In the genomic region with DNA sequence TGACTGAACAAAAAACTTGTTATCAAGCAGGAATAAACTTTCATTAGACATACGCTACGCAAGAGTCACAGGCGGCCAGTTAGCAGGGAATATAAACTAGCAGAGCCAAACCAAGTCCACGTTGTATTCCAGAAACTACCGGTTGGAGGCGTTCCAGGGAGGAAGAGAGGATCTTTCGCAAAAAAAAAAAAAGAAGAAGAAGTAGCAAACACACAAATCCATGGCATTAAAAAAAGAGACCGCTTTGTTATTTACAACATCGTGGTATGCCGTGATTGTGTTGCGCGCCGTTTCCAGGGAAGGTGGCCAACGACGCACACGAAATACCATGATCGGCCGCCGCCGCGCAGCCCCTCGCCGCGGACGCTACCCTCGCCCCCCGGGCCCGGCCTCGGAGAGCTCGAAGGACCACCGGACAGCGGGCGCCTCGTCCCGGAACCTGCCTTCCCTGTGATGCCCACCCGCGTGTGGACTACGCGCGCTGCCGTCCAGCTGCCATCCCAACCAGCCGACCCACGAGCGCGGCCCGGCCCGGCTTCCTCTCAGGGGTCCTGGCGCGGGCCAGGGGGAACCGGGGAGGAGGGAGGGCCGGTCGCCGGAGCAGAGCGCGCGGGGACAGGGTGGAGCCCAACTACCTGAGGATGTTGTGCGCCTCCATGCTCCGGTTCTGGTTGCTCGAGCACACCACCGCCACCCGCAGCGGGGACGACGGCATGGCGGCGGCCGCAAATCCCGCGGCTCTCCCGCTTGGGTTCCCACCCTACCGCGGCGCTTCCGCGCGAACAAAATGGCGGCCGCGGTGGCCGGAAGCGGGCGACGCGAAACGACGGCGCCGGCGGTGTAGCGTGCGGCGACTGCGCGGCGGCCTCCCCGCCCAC, we compare ENCODE assay signal across 8 cellular contexts. TPM values are rescaled to one million over a fixed set of nuclear protein-coding genes. Genes with fewer than 3 reads are reported as not detected.
DNase-seq lines count a peak whose midpoint lies in the region; ATAC-seq, FAIRE-seq and TF ChIP-seq lines count a peak whose summit lies in the region.

No MANE protein-coding gene starts in this region.

- no peaks in the 10 kb centered on the region for H3K9me1 ChIP-seq in keratinocyte (ENCODE audit: control insufficient read depth, extremely low read depth, insufficient read depth, low read length)

- FAIRE-seq in bronchial epithelial cell (lab: Jason Lieb, UNC) (no peak), keratinocyte (lab: Jason Lieb, UNC) (peak; percentile 46)

- peak; percentile 31 for TF ChIP-seq CTCF in bronchial epithelial cell (IDR thresholded peaks at IDR 0.05; ENCODE audit: insufficient read depth, low read length, severe bottlenecking)
- peak in 2 of 3 experiments; percentile 17 to 23 for TF ChIP-seq CTCF in keratinocyte (optimal IDR thresholded peaks at IDR 0.05 in 1 of 3, IDR thresholded peaks at IDR 0.05 in 1 of 3, conservative IDR thresholded peaks at IDR 0.05 in 1 of 3; ENCODE audit: extremely low read depth in 1 of 3, insufficient read depth in 2 of 3, low read length in 3 of 3)

- dilution Hi-C loops in keratinocyte (cut with MboI; ENCODE audit: extremely low pct_ligation_motif_present, low sequenced_read_pairs): no loop called here

- H3K27me3 ChIP-seq in bronchial epithelial cell (ENCODE audit: control insufficient read depth, insufficient read depth, low read length): peaks cover 4% of the 10 kb centered on the region
- H3K27me3 ChIP-seq in keratinocyte (ENCODE audit: control insufficient read depth, extremely low read depth, insufficient read depth, low read length): peaks cover 9% of the 10 kb centered on the region

- H3K9ac ChIP-seq in keratinocyte (ENCODE audit: control insufficient read depth, extremely low read depth, insufficient read depth, low read length): peak overlapping the region; percentile 99

- H3K36me3 ChIP-seq in bronchial epithelial cell (ENCODE audit: control insufficient read depth, insufficient read depth, low read length) (peaks cover 4% of the 10 kb centered on the region), keratinocyte (ENCODE audit: control insufficient read depth in 2 of 2, extremely low read depth in 1 of 2, insufficient read depth in 2 of 2, low read length in 2 of 2) (peaks cover 0 to 2% of the 10 kb centered on the region in 2 experiments)

- H3K4me3 ChIP-seq in bronchial epithelial cell (ENCODE audit: low read depth, low read length): peak overlapping the region; percentile 100
- H3K4me3 ChIP-seq in keratinocyte (ENCODE audit: control insufficient read depth in 2 of 3, extremely low read depth in 1 of 3, insufficient read depth in 2 of 3, low read depth in 1 of 3, low read length in 3 of 3): peak overlapping the region; percentile 70 to 99 (median 97)

- peak overlapping the region; percentile 68 for H2AFZ ChIP-seq in keratinocyte (ENCODE audit: control insufficient read depth, low read length)

- peak overlapping the region; percentile 97 for H3K27ac ChIP-seq in keratinocyte (ENCODE audit: control insufficient read depth, insufficient read depth, low read length)

- H4K20me1 ChIP-seq in keratinocyte (ENCODE audit: control insufficient read depth, extremely low read depth, insufficient read depth, low read length): peaks cover 7% of the 10 kb centered on the region

- H3K4me2 ChIP-seq in keratinocyte (ENCODE audit: control insufficient read depth, extremely low read depth, insufficient read depth, low read depth, low read length): peak overlapping the region; percentile 88

- DNase-seq in SKM-1 treated with dmso at 0.1 percent for 144 hours (lab: John Stamatoyannopoulos, UW; ENCODE audit: unreplicated experiment) (peak; percentile 62), SKM-1 (lab: John Stamatoyannopoulos, UW; ENCODE audit: unreplicated experiment) (no peak), MV-4-11 (lab: John Stamatoyannopoulos, UW) (peak; percentile 67), T1000 (lab: John Stamatoyannopoulos, UW) (peak; percentile 84), bronchial epithelial cell (ENCODE audit: low read depth) (peak; percentile 48), keratinocyte (ENCODE audit: low read depth, low spot score) (no peak)
- DNase-seq in stimulated activated CD4-positive, alpha-beta T cell treated with anti-CD3 and anti-CD28 coated beads, Interleukin-15, amount 100 ng/mL, for 48 hours (ENCODE audit: low read depth in 2 of 2): peak; percentile 38 to 62

- peaks cover 51% of the 10 kb centered on the region for H3K79me2 ChIP-seq in keratinocyte (ENCODE audit: control insufficient read depth, insufficient read depth, low read length)

- ATAC-seq in HG02610 (IDR thresholded peaks at IDR 0.05; ENCODE audit: unreplicated experiment): peak; percentile 48

- H3K9me3 ChIP-seq in keratinocyte (ENCODE audit: control insufficient read depth, low read depth, low read length): no peaks in the 10 kb centered on the region

- peaks cover 16% of the 10 kb centered on the region for H3K4me1 ChIP-seq in keratinocyte (ENCODE audit: control insufficient read depth, extremely low read depth, insufficient read depth, low read length)

RNA-seq across cellular contexts. Expression of a gene that starts 0.6 kb away (rescaled TPM):
- total RNA-seq in bronchial epithelial cell: 54.0 and 56.1 TPM in 2 replicates
- polyA plus RNA-seq in keratinocyte: 60.2 to 147 TPM (median 79.7 TPM) in 3 replicates
- 163 TPM for polyA plus RNA-seq in keratinocyte (2011; ENCODE audit: low read depth)
- 119 and 121 TPM in 2 replicates for polyA plus RNA-seq in keratinocyte (2011; cell fraction: cytosol; rRNA removed)
- 59.6 and 59.8 TPM in 2 replicates for polyA plus RNA-seq in keratinocyte (2011; cell fraction: nucleus; rRNA removed)
- polyA plus RNA-seq in keratinocyte (2012; ENCODE audit: low replicate concordance): 129 and 156 TPM in 2 replicates
- 58.5 to 75.9 TPM (median 69.3 TPM) in 3 replicates for polyA minus RNA-seq in keratinocyte
- 145 TPM for polyA minus RNA-seq in keratinocyte (2011; cell fraction: cytosol; rRNA and poly(A)+ RNA removed)
- polyA minus RNA-seq in keratinocyte (2011; cell fraction: nucleus; rRNA and poly(A)+ RNA removed): 29.5 and 37.0 TPM in 2 replicates

RNA-seq across cellular contexts. Expression of a gene that starts 25.9 kb away (rescaled TPM):
- 0.26 TPM in 2 replicates for total RNA-seq in bronchial epithelial cell
- polyA plus RNA-seq in keratinocyte: 1.2 to 2.8 TPM (median 2.2 TPM) in 3 replicates
- 0.62 TPM for polyA plus RNA-seq in keratinocyte (2011; ENCODE audit: low read depth)
- polyA plus RNA-seq in keratinocyte (2011; cell fraction: cytosol; rRNA removed): 2.6 and 7.5 TPM in 2 replicates
- 1.5 and 3.2 TPM in 2 replicates for polyA plus RNA-seq in keratinocyte (2011; cell fraction: nucleus; rRNA removed)
- polyA plus RNA-seq in keratinocyte (2012; ENCODE audit: low replicate concordance): 5.9 and 6.6 TPM in 2 replicates
- polyA minus RNA-seq in keratinocyte: 1.4 to 5.3 TPM (median 1.9 TPM) in 3 replicates
- 12.9 TPM for polyA minus RNA-seq in keratinocyte (2011; cell fraction: cytosol; rRNA and poly(A)+ RNA removed)
- 1.4 and 2.6 TPM in 2 replicates for polyA minus RNA-seq in keratinocyte (2011; cell fraction: nucleus; rRNA and poly(A)+ RNA removed)

RNA-seq across cellular contexts. Expression of a gene that starts 33.7 kb away (rescaled TPM):
- 0.53 and 0.64 TPM in 2 replicates for total RNA-seq in bronchial epithelial cell
- 0.12 to 0.28 TPM (median 0.12 TPM) in 3 replicates for polyA plus RNA-seq in keratinocyte
- not detected for polyA plus RNA-seq in keratinocyte (2011; ENCODE audit: low read depth)
- polyA plus RNA-seq in keratinocyte (2011; cell fraction: cytosol; rRNA removed): 0.18 and 0.29 TPM in 2 replicates
- polyA plus RNA-seq in keratinocyte (2011; cell fraction: nucleus; rRNA removed): 0.23 and 0.56 TPM in 2 replicates
- 0.80 and 0.93 TPM in 2 replicates for polyA plus RNA-seq in keratinocyte (2012; ENCODE audit: low replicate concordance)
- polyA minus RNA-seq in keratinocyte: not detected in 3 replicates
- not detected for polyA minus RNA-seq in keratinocyte (2011; cell fraction: cytosol; rRNA and poly(A)+ RNA removed)
- 1.1 TPM in 1 of 2 replicates, not detected in the other for polyA minus RNA-seq in keratinocyte (2011; cell fraction: nucleus; rRNA and poly(A)+ RNA removed)

RNA-seq across cellular contexts. Expression of a gene that starts 41.2 kb away (rescaled TPM):
- 78.2 and 82.2 TPM in 2 replicates for total RNA-seq in bronchial epithelial cell
- 13.9 to 34.7 TPM (median 16.6 TPM) in 3 replicates for polyA plus RNA-seq in keratinocyte
- polyA plus RNA-seq in keratinocyte (2011; ENCODE audit: low read depth): 12.1 TPM
- 6.2 and 26.1 TPM in 2 replicates for polyA plus RNA-seq in keratinocyte (2011; cell fraction: cytosol; rRNA removed)
- 44.9 and 67.6 TPM in 2 replicates for polyA plus RNA-seq in keratinocyte (2011; cell fraction: nucleus; rRNA removed)
- 24.1 and 47.6 TPM in 2 replicates for polyA plus RNA-seq in keratinocyte (2012; ENCODE audit: low replicate concordance)
- 7.9 to 11.2 TPM (median 9.9 TPM) in 3 replicates for polyA minus RNA-seq in keratinocyte
- 57.9 TPM for polyA minus RNA-seq in keratinocyte (2011; cell fraction: cytosol; rRNA and poly(A)+ RNA removed)
- 26.8 and 38.9 TPM in 2 replicates for polyA minus RNA-seq in keratinocyte (2011; cell fraction: nucleus; rRNA and poly(A)+ RNA removed)

RNA-seq across cellular contexts. Expression of a gene that starts 57.9 kb away (rescaled TPM):
- 0.26 and 0.38 TPM in 2 replicates for total RNA-seq in bronchial epithelial cell
- 0.07 to 0.17 TPM in 2 of 3 replicates, not detected in the other for polyA plus RNA-seq in keratinocyte
- polyA plus RNA-seq in keratinocyte (2011; ENCODE audit: low read depth): not detected
- 0.09 TPM in 1 of 2 replicates, not detected in the other for polyA plus RNA-seq in keratinocyte (2011; cell fraction: cytosol; rRNA removed)
- 0.51 and 0.69 TPM in 2 replicates for polyA plus RNA-seq in keratinocyte (2011; cell fraction: nucleus; rRNA removed)
- polyA plus RNA-seq in keratinocyte (2012; ENCODE audit: low replicate concordance): 0.22 TPM in 1 of 2 replicates, not detected in the other
- polyA minus RNA-seq in keratinocyte: not detected in 3 replicates
- polyA minus RNA-seq in keratinocyte (2011; cell fraction: cytosol; rRNA and poly(A)+ RNA removed): not detected
- polyA minus RNA-seq in keratinocyte (2011; cell fraction: nucleus; rRNA and poly(A)+ RNA removed): not detected in 2 replicates

Comparison
In these comparisons a context has a peak if more than half of its experiments do, and no peak if none do; other contexts are left out.
1. DNase-seq: peak in SKM-1 treated with dmso at 0.1 percent for 144 hours (single experiment), MV-4-11 (single experiment), T1000 (single experiment), bronchial epithelial cell (single experiment) and stimulated activated CD4-positive, alpha-beta T cell treated with anti-CD3 and anti-CD28 coated beads, Interleukin-15, amount 100 ng/mL, for 48 hours (2 of 2); none in SKM-1 (single experiment) and keratinocyte (single experiment).